Comparison of ENCODE assay signal across 11 cellular contexts in the genomic region with DNA sequence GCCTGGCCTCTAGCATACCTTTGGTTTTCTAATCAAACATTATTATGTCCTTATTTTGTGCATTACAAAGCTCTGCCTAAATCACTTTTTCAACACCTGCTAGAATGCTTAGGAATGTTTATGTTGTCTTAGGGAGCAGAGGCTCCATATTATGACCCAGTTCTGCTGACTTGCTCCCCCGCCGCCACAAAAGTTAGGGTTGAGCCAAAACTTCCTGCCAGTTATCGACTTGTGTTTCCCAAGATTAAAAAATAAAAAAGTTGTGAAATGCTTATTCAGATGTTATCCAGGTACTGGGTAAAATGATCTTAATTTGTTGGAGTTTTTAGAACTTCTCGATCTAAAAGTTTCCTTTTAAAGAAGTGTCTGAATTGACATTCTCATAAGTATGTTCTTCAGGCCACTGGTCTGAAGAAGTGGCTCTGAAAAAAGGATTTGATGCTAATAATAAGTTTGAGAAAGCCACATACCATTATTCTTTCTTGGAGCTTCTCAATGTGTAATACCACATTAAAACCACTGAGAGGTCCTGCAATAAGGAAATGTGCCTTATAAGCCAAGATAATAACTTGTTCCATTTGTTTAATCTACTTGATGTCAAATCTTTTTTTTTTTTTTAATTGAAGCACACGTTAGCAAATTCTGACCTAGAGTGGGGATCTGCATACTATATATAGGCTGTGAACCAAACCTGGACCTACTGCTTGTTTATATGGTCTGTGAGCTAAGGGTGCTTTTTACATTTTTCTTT. TPM values are rescaled to one million over a fixed set of nuclear protein-coding genes. Genes with fewer than 3 reads are reported as not detected.
DNase-seq lines count a peak whose midpoint lies in the region; ATAC-seq and TF ChIP-seq lines count a peak whose summit lies in the region.
"Had no signal": no experiment of that assay in that cellular context is flagged by ENCODE, and none has a peak within 500 bp of the region (broad histone marks: within the 10 kb centered on the region; RNA-seq: fewer than 3 reads in every experiment).

No MANE protein-coding gene starts in this region.

- peak overlapping the region; percentile 98 for H3K9ac ChIP-seq in adipocyte (ENCODE audit: low read length)

- no peak for DNase-seq in activated T-cell treated with anti-CD3 and anti-CD28 coated beads, Interleukin-2, amount 50 U/mL, for 72 hours
- no peak for DNase-seq in activated T-cell treated with anti-CD3 and anti-CD28 coated beads, Interleukin-2, amount 50 U/mL, for 1 hour
- DNase-seq in adipocyte (ENCODE audit: low read depth) (peak; percentile 41), left lobe of liver (ENCODE audit: low spot score) (peak; percentile 64), tibial artery (no peak), BE2C (no peak), GDM1 (lab: John Stamatoyannopoulos, UW) (no peak)
- DNase-seq: HCEC 1CT, NCI-H524 had no signal

- H3K4me1 ChIP-seq in adipocyte (ENCODE audit: control insufficient read depth, insufficient read depth, low read length) (peaks cover 33% of the 10 kb centered on the region), tibial artery (peaks cover 0 to 62% (median 23%) of the 10 kb centered on the region in 4 donors), BE2C (no peaks in the 10 kb centered on the region)

- H3K9me3 ChIP-seq in adipocyte (ENCODE audit: control insufficient read depth, low read length) (no peaks in the 10 kb centered on the region), tibial artery (no peaks in the 10 kb centered on the region), BE2C (no peaks in the 10 kb centered on the region; the same call in 1 of the 2 replicates)

- H3K36me3 ChIP-seq in adipocyte (ENCODE audit: control insufficient read depth, insufficient read depth, low read length, severe bottlenecking) (peaks cover 22% of the 10 kb centered on the region), tibial artery (peaks cover 11 to 28% (median 11%) of the 10 kb centered on the region in 3 donors), BE2C (peaks cover 10% of the 10 kb centered on the region)

- TF ChIP-seq CTCF in tibial artery (IDR thresholded peaks at IDR 0.05) (peak in 1 of 2 experiments; percentile 27), BE2C (IDR thresholded peaks at IDR 0.05; ENCODE audit: low read depth, low read length) (no peak)

- no peaks in the 10 kb centered on the region for H3K27me3 Mint-ChIP-seq in activated T-cell treated with anti-CD3 and anti-CD28 coated beads, Interleukin-2, amount 50 U/mL, for 72 hours (ENCODE audit: low read depth)

- H3K27me3 ChIP-seq in adipocyte (replicated peaks; ENCODE audit: control insufficient read depth, insufficient read depth, low read length) (no peaks in the 10 kb centered on the region), tibial artery (no peaks in the 10 kb centered on the region), BE2C (no peaks in the 10 kb centered on the region)

- H3K36me3 Mint-ChIP-seq in activated T-cell treated with anti-CD3 and anti-CD28 coated beads, Interleukin-2, amount 50 U/mL, for 72 hours (ENCODE audit: insufficient read depth in 2 of 2) = peaks cover 3 to 11% of the 10 kb centered on the region in 2 donors

- peak overlapping the region; percentile 95 for H3K27ac Mint-ChIP-seq in activated T-cell treated with anti-CD3 and anti-CD28 coated beads, Interleukin-2, amount 50 U/mL, for 72 hours

- H3K4me3 Mint-ChIP-seq in activated T-cell treated with anti-CD3 and anti-CD28 coated beads, Interleukin-2, amount 50 U/mL, for 72 hours = peak overlapping the region; percentile 94 to 97

- H3K27ac ChIP-seq in tibial artery = peak overlapping the region; percentile 89 to 96

- ATAC-seq in activated T-cell treated with anti-CD3 and anti-CD28 coated beads, Interleukin-2, amount 50 U/mL, for 72 hours (replicated peaks in 1 of 2) = no peak
- peak; percentile 44 for ATAC-seq in left lobe of liver
- ATAC-seq in GM19395 (IDR thresholded peaks at IDR 0.05; ENCODE audit: unreplicated experiment) = no peak

- no peaks in the 10 kb centered on the region for H3K9me3 Mint-ChIP-seq in activated T-cell treated with anti-CD3 and anti-CD28 coated beads, Interleukin-2, amount 50 U/mL, for 72 hours

- intact Hi-C loops in tibial artery (cut with DNase I; ENCODE audit: low total_unique reads) = no loop called here

- H3K4me3 ChIP-seq in adipocyte (ENCODE audit: low read length) = peak overlapping the region; percentile 95
- peak overlapping the region; percentile 65 to 84 for H3K4me3 ChIP-seq in tibial artery
- no peak overlapping the region for H3K4me3 ChIP-seq in BE2C (ENCODE audit: low read depth, low read length)

- H3K4me1 Mint-ChIP-seq in activated T-cell treated with anti-CD3 and anti-CD28 coated beads, Interleukin-2, amount 50 U/mL, for 72 hours (ENCODE audit: low read depth) = peaks cover 42% of the 10 kb centered on the region

RNA-seq across cellular contexts. Expression of a gene that starts 2.2 kb away (rescaled TPM):
- 10 to 100 TPM; 26.9 to 27.8 TPM for total RNA-seq in activated T-cell treated with anti-CD3 and anti-CD28 coated beads, Interleukin-2, amount 50 U/mL, for 72 hours
- 33.5 TPM for total RNA-seq in left lobe of liver
- polyA plus RNA-seq in BE2C (2012; ENCODE audit: insufficient read depth, insufficient read length, low read depth) = 35.2 TPM

RNA-seq across cellular contexts. Expression of a gene that starts 21.9 kb away (rescaled TPM):
- not detected for total RNA-seq in activated T-cell treated with anti-CD3 and anti-CD28 coated beads, Interleukin-2, amount 50 U/mL, for 72 hours
- total RNA-seq in left lobe of liver = not detected
- polyA plus RNA-seq in BE2C (2012; ENCODE audit: insufficient read depth, insufficient read length, low read depth) = not detected
- total RNA-seq: cardiac septum had no signal

RNA-seq across cellular contexts. Expression of a gene that starts 39.4 kb away (rescaled TPM):
- total RNA-seq in activated T-cell treated with anti-CD3 and anti-CD28 coated beads, Interleukin-2, amount 50 U/mL, for 72 hours = under 1 TPM; 0.29 to 0.37 TPM
- 0.25 TPM for total RNA-seq in left lobe of liver
- 44.3 TPM for polyA plus RNA-seq in BE2C (2012; ENCODE audit: insufficient read depth, insufficient read length, low read depth)

RNA-seq across cellular contexts. Expression of a gene that starts 49.9 kb away (rescaled TPM):
- 10 to 100 TPM; 36.2 to 37.0 TPM for total RNA-seq in activated T-cell treated with anti-CD3 and anti-CD28 coated beads, Interleukin-2, amount 50 U/mL, for 72 hours
- total RNA-seq in left lobe of liver = 7.3 TPM
- 19.9 TPM for polyA plus RNA-seq in BE2C (2012; ENCODE audit: insufficient read depth, insufficient read length, low read depth)

RNA-seq across cellular contexts. Expression of a gene that starts 54.8 kb away (rescaled TPM):
- 10 to 100 TPM in 1 of 2 donors, 1 to 10 TPM in 1; 6.8 to 13.5 TPM for total RNA-seq in activated T-cell treated with anti-CD3 and anti-CD28 coated beads, Interleukin-2, amount 50 U/mL, for 72 hours
- 7.0 TPM for total RNA-seq in left lobe of liver
- polyA plus RNA-seq in BE2C (2012; ENCODE audit: insufficient read depth, insufficient read length, low read depth) = 21.5 TPM

Comparison
In these comparisons a context has a peak if more than half of its experiments do, and no peak if none do; other contexts are left out.
1. DNase-seq: peak in adipocyte (single experiment) and left lobe of liver (single experiment); none in activated T-cell treated with anti-CD3 and anti-CD28 coated beads, Interleukin-2, amount 50 U/mL, for 72 hours (0 of 2), activated T-cell treated with anti-CD3 and anti-CD28 coated beads, Interleukin-2, amount 50 U/mL, for 1 hour (single experiment), tibial artery (0 of 2), BE2C (single experiment) and GDM1 (single experiment).